In the genomic region with DNA sequence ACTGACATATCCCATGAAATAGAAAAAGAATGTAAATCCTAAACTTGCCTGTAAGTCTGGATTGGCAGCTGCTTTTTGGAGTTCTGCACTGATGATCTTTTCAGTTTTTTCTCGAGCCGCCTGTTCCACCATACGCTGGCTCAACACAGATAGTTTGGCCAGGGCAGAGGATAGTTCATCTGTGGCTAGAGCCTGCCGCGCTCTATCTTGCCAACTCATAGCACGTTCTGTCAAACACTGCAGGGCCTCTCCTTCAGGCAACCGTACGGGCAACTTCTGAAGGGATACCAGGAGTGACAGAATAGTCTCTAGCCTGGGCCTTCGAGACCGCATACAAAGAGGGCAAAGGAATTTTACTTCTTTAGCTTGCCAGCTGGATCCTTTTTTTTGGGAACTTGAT, we compare ENCODE assay signal across 23 cellular contexts. TPM values are rescaled to one million over a fixed set of nuclear protein-coding genes. Genes with fewer than 3 reads are reported as not detected.
DNase-seq lines count a peak whose midpoint lies in the region; ATAC-seq and TF ChIP-seq lines count a peak whose summit lies in the region.
"Had no signal": no experiment of that assay in that cellular context is flagged by ENCODE, and none has a peak within 500 bp of the region (broad histone marks: within the 10 kb centered on the region; RNA-seq: fewer than 3 reads in every experiment).

No MANE protein-coding gene starts in this region.

- H3K27ac Mint-ChIP-seq in MCF 10A (ENCODE audit: low read depth, unreplicated experiment) = no peak overlapping the region
- no peak overlapping the region for H3K27ac Mint-ChIP-seq in effector memory CD8-positive, alpha-beta T cell

- intact Hi-C loops in MCF 10A (cut with micrococcal nuclease) (no loop called here), breast epithelium (cut with DNase I; ENCODE audit: low total_unique reads) (no loop called here), OCI-LY7 (cut with micrococcal nuclease; ENCODE audit: unreplicated experiment) (no loop called here), mammary epithelial cell (cut with micrococcal nuclease) (no loop called here), upper lobe of right lung (cut with DNase I) (no loop called here)

- H3K27ac ChIP-seq in breast epithelium (no peak overlapping the region), OCI-LY7 (ENCODE audit: low read depth, low read length, poor library complexity, severe bottlenecking) (no peak overlapping the region), mammary epithelial cell (ENCODE audit: insufficient read depth, low read depth, low read length) (no peak overlapping the region), upper lobe of right lung (no peak overlapping the region)
- H3K27ac ChIP-seq: 22Rv1 had no signal

- dilution Hi-C loops in mammary epithelial cell (cut with HindIII; ENCODE audit: low sequenced_read_pairs) = no loop called here

- no peak overlapping the region for H3K4me3 Mint-ChIP-seq in MCF 10A (ENCODE audit: unreplicated experiment)
- H3K4me3 Mint-ChIP-seq in effector memory CD8-positive, alpha-beta T cell = no peak overlapping the region
- H3K4me3 Mint-ChIP-seq: CD4-positive, CD25-positive, alpha-beta regulatory T cell had no signal

- H3K36me3 ChIP-seq in breast epithelium (no peaks in the 10 kb centered on the region), OCI-LY7 (ENCODE audit: insufficient read depth, low read length) (peaks cover 100% of the 10 kb centered on the region), mammary epithelial cell (ENCODE audit: insufficient read depth, low read length) (peaks cover 44% of the 10 kb centered on the region), upper lobe of right lung (peaks cover 97% of the 10 kb centered on the region)

- BruUV-seq in MCF 10A (replicated peaks; lab: Mats Ljungman, UMichigan) = TSS peak; percentile 76
- BruUV-seq in OCI-LY7 (replicated peaks; lab: Mats Ljungman, UMichigan) = TSS peak; percentile 60
- TSS peak; percentile 90 for BruUV-seq in mammary epithelial cell (replicated peaks; lab: Mats Ljungman, UMichigan)

- POLR2A ChIA-PET in MCF 10A (lab: Yijun Ruan, JAX) = no interaction called here
- POLR2A ChIA-PET in OCI-LY7 (lab: Charles Lee) = no interaction called here

- peaks cover 99% of the 10 kb centered on the region for H3K36me3 Mint-ChIP-seq in MCF 10A (ENCODE audit: insufficient read depth, unreplicated experiment)
- peaks cover 85% of the 10 kb centered on the region for H3K36me3 Mint-ChIP-seq in effector memory CD8-positive, alpha-beta T cell (ENCODE audit: insufficient read depth)

- H3K4me3 ChIP-seq in breast epithelium (no peak overlapping the region), OCI-LY7 (ENCODE audit: low read depth, low read length, poor library complexity, severe bottlenecking) (no peak overlapping the region), mammary epithelial cell (replicated peaks in 1 of 3; ENCODE audit: insufficient read depth in 1 of 3, low read depth in 2 of 3, low read length in 3 of 3) (no peak overlapping the region), upper lobe of right lung (no peak overlapping the region)

- no peaks in the 10 kb centered on the region for H4K20me1 ChIP-seq in OCI-LY7 (ENCODE audit: insufficient read depth, low read length)
- H4K20me1 ChIP-seq in mammary epithelial cell (ENCODE audit: insufficient read depth, low read length) = no peaks in the 10 kb centered on the region

- DNase-seq in MCF 10A (ENCODE audit: unreplicated experiment) (no peak), breast epithelium (ENCODE audit: low spot score in 2 of 2) (no peak), OCI-LY7 (ENCODE audit: low spot score) (no peak), mammary epithelial cell (no peak), cortex of kidney (lab: John Stamatoyannopoulos, UW) (no peak), NCI-H2227 (lab: John Stamatoyannopoulos, UW; ENCODE audit: unreplicated experiment) (no peak), upper lobe of right lung (no peak)
- DNase-seq in effector memory CD8-positive, alpha-beta T cell = no peak
- DNase-seq: ACHN; CD4-positive, CD25-positive, alpha-beta regulatory T cell; DMS53; NCI-H1092; NCI-H1417 treated with DMSO at 0.1 percent for 48 hours; NCI-H1694 treated with DMSO at 0.1 percent for 48 hours; NCI-H2081; NCI-H226; NCI-H510A; NCI-H69; SK-N-SH; SW 1271 had no signal

- H2AFZ ChIP-seq in OCI-LY7 (ENCODE audit: low read length) (no peak overlapping the region), mammary epithelial cell (ENCODE audit: low read depth, low read length) (no peak overlapping the region)

- H3K9ac ChIP-seq in mammary epithelial cell (ENCODE audit: insufficient read depth, low read length) = no peak overlapping the region
- H3K9ac ChIP-seq: SK-N-SH had no signal

- TF ChIP-seq POLR2A in breast epithelium (IDR thresholded peaks at IDR 0.05) = no peak

- CTCF ChIA-PET in MCF 10A (lab: Yijun Ruan, JAX) (no interaction called here), OCI-LY7 (lab: Charles Lee; ENCODE audit: unreplicated experiment) (no interaction called here), mammary epithelial cell (lab: Charles Lee; ENCODE audit: low non-redundant PET) (no interaction called here)

- H3K79me2 ChIP-seq in OCI-LY7 (ENCODE audit: insufficient read depth, low read depth, low read length) = no peaks in the 10 kb centered on the region
- H3K79me2 ChIP-seq in mammary epithelial cell (ENCODE audit: insufficient read depth, low read length) = peaks cover 12% of the 10 kb centered on the region

- no peaks in the 10 kb centered on the region for H3K9me3 Mint-ChIP-seq in MCF 10A (ENCODE audit: unreplicated experiment)
- no peaks in the 10 kb centered on the region for H3K9me3 Mint-ChIP-seq in effector memory CD8-positive, alpha-beta T cell

- no peaks in the 10 kb centered on the region for H3K27me3 ChIP-seq in breast epithelium
- H3K27me3 ChIP-seq in mammary epithelial cell (ENCODE audit: insufficient read depth, low read length) = no peaks in the 10 kb centered on the region
- no peaks in the 10 kb centered on the region for H3K27me3 ChIP-seq in upper lobe of right lung

- H3K9me2 ChIP-seq in OCI-LY7 (ENCODE audit: insufficient read depth, low read length) = no peaks in the 10 kb centered on the region
- H3K9me2 ChIP-seq: SK-N-SH had no signal

- 96% methylated on average over 10 of the region's 10 CpGs for WGBS in mammary epithelial cell (ENCODE audit: low coverage, missing lambda C conversion rate)

- H3K4me1 ChIP-seq in breast epithelium (no peaks in the 10 kb centered on the region), OCI-LY7 (ENCODE audit: insufficient read depth, low read length, poor library complexity, severe bottlenecking) (no peaks in the 10 kb centered on the region), mammary epithelial cell (ENCODE audit: insufficient read depth, low read length) (no peaks in the 10 kb centered on the region), upper lobe of right lung (no peaks in the 10 kb centered on the region)

- ATAC-seq in upper lobe of right lung = no peak
- no peak for ATAC-seq in effector memory CD8-positive, alpha-beta T cell (replicated peaks)

- H3K27me3 Mint-ChIP-seq in MCF 10A (ENCODE audit: insufficient read depth, unreplicated experiment) = no peaks in the 10 kb centered on the region
- no peaks in the 10 kb centered on the region for H3K27me3 Mint-ChIP-seq in effector memory CD8-positive, alpha-beta T cell
- H3K27me3 Mint-ChIP-seq: CD4-positive, CD25-positive, alpha-beta regulatory T cell had no signal

- TF ChIP-seq CTCF in MCF 10A (IDR thresholded peaks at IDR 0.05; ENCODE audit: unreplicated experiment) = no peak
- no peak for TF ChIP-seq CTCF in breast epithelium (IDR thresholded peaks at IDR 0.05)
- TF ChIP-seq CTCF in OCI-LY7 (conservative IDR thresholded peaks at IDR 0.05; ENCODE audit: low read length) = no peak
- no peak for TF ChIP-seq CTCF in mammary epithelial cell (conservative IDR thresholded peaks at IDR 0.05 in 1 of 2, IDR thresholded peaks at IDR 0.05 in 1 of 2; ENCODE audit: extremely low read depth in 1 of 2, insufficient read depth in 1 of 2, low read depth in 1 of 2, low read length in 2 of 2)
- no peak for TF ChIP-seq CTCF in upper lobe of right lung (IDR thresholded peaks at IDR 0.05)

- H3K4me1 Mint-ChIP-seq in MCF 10A (ENCODE audit: insufficient read depth, unreplicated experiment) = no peaks in the 10 kb centered on the region
- H3K4me1 Mint-ChIP-seq in effector memory CD8-positive, alpha-beta T cell (ENCODE audit: low read depth in 2 of 2) = peaks cover 13 to 21% of the 10 kb centered on the region in 2 donors

- H3K9me3 ChIP-seq in breast epithelium (peaks cover 0 to 3% of the 10 kb centered on the region in 2 donors), OCI-LY7 (ENCODE audit: low read length) (0 out of 2 replicates have a peak, but pooled peaks cover 7% of the 10 kb centered on the region), mammary epithelial cell (replicated peaks; ENCODE audit: insufficient read depth, low read length) (no peaks in the 10 kb centered on the region), upper lobe of right lung (no peaks in the 10 kb centered on the region)
- H3K9me3 ChIP-seq: SK-N-SH had no signal

- in situ Hi-C loops in mammary epithelial cell (cut with MboI; ENCODE audit: low sequenced_read_pairs in 2 of 2) = no loop called here

- no peak overlapping the region for H3K4me2 ChIP-seq in OCI-LY7 (ENCODE audit: low read length)
- no peak overlapping the region for H3K4me2 ChIP-seq in mammary epithelial cell (ENCODE audit: insufficient read depth, low read depth, low read length)
- H3K4me2 ChIP-seq: SK-N-SH had no signal

RNA-seq across cellular contexts. Expression of a gene that starts 44.8 kb away (rescaled TPM):
- total RNA-seq in MCF 10A (2022) (0.72 and 1.3 TPM in 2 replicates), breast epithelium (1 to 10 TPM in 1 of 3 donors, not detected in 2; 1.3 TPM), OCI-LY7 (2022) (not detected in 2 replicates), mammary epithelial cell (under 1 TPM; 0.49 to 0.50 TPM), upper lobe of right lung (3.9 TPM)
- total RNA-seq in OCI-LY7 (2014; rRNA removed; shearing (Covaris generic)) = 0.09 TPM in 1 of 2 replicates, not detected in the other
- not detected for polyA plus RNA-seq in mammary epithelial cell
- polyA minus RNA-seq in mammary epithelial cell = not detected
- total RNA-seq: Daoy had no signal
- polyA plus RNA-seq: BJ; CD4-positive, CD25-positive, alpha-beta regulatory T cell had no signal
